16 cellular contexts compared by ENCODE assay signal in genomic region chr10:126227762-126228134, GRCh38.
DNase-seq lines count a peak whose midpoint lies in the region; ATAC-seq, FAIRE-seq and TF ChIP-seq lines count a peak whose summit lies in the region.
"Had no signal": no experiment of that assay in that cellular context is flagged by ENCODE, and none has a peak within 500 bp of the region (broad histone marks: within the 10 kb centered on the region; RNA-seq: fewer than 3 reads in every experiment).

No MANE protein-coding gene starts in this region.

- H3K4me2 ChIP-seq in PC-9 (0 out of 2 replicates have a peak overlapping the region, but pooled peaks have one; percentile 15), endothelial cell of umbilical vein (ENCODE audit: insufficient read depth, low read length) (no peak overlapping the region)

- no peaks in the 10 kb centered on the region for H3K36me3 ChIP-seq in PC-9 (ENCODE audit: low read depth)
- H3K36me3 ChIP-seq in endothelial cell of umbilical vein (ENCODE audit: control insufficient read depth in 2 of 2, extremely low read depth in 1 of 2, insufficient read depth in 2 of 2, low read length in 2 of 2) = no peaks in the 10 kb centered on the region
- H3K36me3 ChIP-seq: ascending aorta, HAP-1, right atrium auricular region had no signal

- CTCF ChIA-PET in PC-9 (lab: Charles Lee) (interaction anchor here (0.8 kb wide), 1 partner anchor 165 kb away, joined by 3 read pairs; no protein-coding TSS in a partner anchor), endothelial cell of umbilical vein (lab: Charles Lee) (no interaction called here)

- no peak overlapping the region for H3K9ac ChIP-seq in endothelial cell of umbilical vein (replicated peaks; ENCODE audit: extremely low read depth, insufficient read depth, low read length)

- TF ChIP-seq POLR2A in endothelial cell of umbilical vein (IDR thresholded peaks at IDR 0.05; ENCODE audit: low read depth, low read length) = no peak

- intact Hi-C loops in PC-9 (cut with micrococcal nuclease; ENCODE audit: unreplicated experiment) = loop anchor here (1.0 kb wide), 1 partner anchor 23 kb away; no protein-coding TSS in a partner anchor
- intact Hi-C loops in endothelial cell of umbilical vein (cut with micrococcal nuclease) = no loop called here

- H3K79me2 ChIP-seq in PC-9 (ENCODE audit: low read depth) (no peaks in the 10 kb centered on the region), endothelial cell of umbilical vein (ENCODE audit: control insufficient read depth, insufficient read depth, low read length) (no peaks in the 10 kb centered on the region)

- H4K20me1 ChIP-seq in PC-9 (ENCODE audit: insufficient read depth) (no peaks in the 10 kb centered on the region), endothelial cell of umbilical vein (replicated peaks; ENCODE audit: control insufficient read depth, extremely low read depth, insufficient read depth, low read length) (no peaks in the 10 kb centered on the region)

- TF ChIP-seq CTCF in PC-9 (conservative IDR thresholded peaks at IDR 0.05) (no peak), endothelial cell of umbilical vein (IDR thresholded peaks at IDR 0.05; ENCODE audit: extremely low read depth in 1 of 2, insufficient read depth in 1 of 2, low read depth in 1 of 2, low read length in 2 of 2) (no peak)

- no peaks in the 10 kb centered on the region for H3F3A ChIP-seq in PC-9 (ENCODE audit: insufficient read depth, low read depth)

- H3K4me1 ChIP-seq in PC-9 (replicated peaks; ENCODE audit: insufficient read depth) (peaks cover 10% of the 10 kb centered on the region; the same call in 1 of the 2 replicates), endothelial cell of umbilical vein (ENCODE audit: control insufficient read depth, extremely low read depth, insufficient read depth, low read length) (no peaks in the 10 kb centered on the region)
- H3K4me1 ChIP-seq: ascending aorta, right atrium auricular region had no signal

- H2AFZ ChIP-seq in PC-9 (no peak overlapping the region), endothelial cell of umbilical vein (ENCODE audit: low read depth, low read length) (no peak overlapping the region)

- no peak for FAIRE-seq in endothelial cell of umbilical vein (lab: Jason Lieb, UNC)

- H3K9me2 ChIP-seq in PC-9 (ENCODE audit: insufficient read depth) = no peaks in the 10 kb centered on the region

- no peaks in the 10 kb centered on the region for H3K9me3 ChIP-seq in PC-9 (ENCODE audit: insufficient read depth, low read depth)
- no peaks in the 10 kb centered on the region for H3K9me3 ChIP-seq in endothelial cell of umbilical vein (replicated peaks; ENCODE audit: control insufficient read depth, insufficient read depth, low read length)
- H3K9me3 ChIP-seq: ascending aorta, HAP-1, right atrium auricular region had no signal

- dilution Hi-C loops in endothelial cell of umbilical vein (cut with MboI; ENCODE audit: extremely low pct_ligation_motif_present, low sequenced_read_pairs) = no loop called here

- BruUV-seq in PC-9 (replicated peaks; lab: Mats Ljungman, UMichigan) (no TSS peak), endothelial cell of umbilical vein (replicated peaks; lab: Mats Ljungman, UMichigan) (no TSS peak)

- H3K27me3 ChIP-seq in PC-9 (ENCODE audit: insufficient read depth, low read depth) (no peaks in the 10 kb centered on the region), endothelial cell of umbilical vein (ENCODE audit: control insufficient read depth in 2 of 2, insufficient read depth in 2 of 2, low read length in 2 of 2) (no peaks in the 10 kb centered on the region)
- H3K27me3 ChIP-seq: ascending aorta, right atrium auricular region had no signal

- H3K4me3 ChIP-seq in PC-9 = no peak overlapping the region
- no peak overlapping the region for H3K4me3 ChIP-seq in endothelial cell of umbilical vein (replicated peaks in 1 of 3; ENCODE audit: insufficient read depth in 1 of 3, low read depth in 1 of 3, low read length in 3 of 3)
- H3K4me3 ChIP-seq: ascending aorta, HAP-1, right atrium auricular region had no signal

- H3K27ac ChIP-seq in PC-9 = no peak overlapping the region
- no peak overlapping the region for H3K27ac ChIP-seq in endothelial cell of umbilical vein (ENCODE audit: insufficient read depth, low read depth, low read length)
- H3K27ac ChIP-seq: ascending aorta, right atrium auricular region had no signal

- no peaks in the 10 kb centered on the region for H3K9me1 ChIP-seq in endothelial cell of umbilical vein (replicated peaks; ENCODE audit: control insufficient read depth, extremely low read depth, insufficient read depth, low read length)

- DNase-seq in EL = peak; percentile 50
- DNase-seq in PC-9 = peak; percentile 40 to 43
- DNase-seq in endothelial cell of umbilical vein (ENCODE audit: low read depth, low spot score) = no peak
- DNase-seq in non-pigmented ciliary epithelial cell (ENCODE audit: low read depth) = peak; percentile 60
- no peak for DNase-seq in NAMALWA (ENCODE audit: low spot score)
- DNase-seq in globus pallidus (ENCODE audit: low spot score) = no peak
- DNase-seq: activated CD4-positive, alpha-beta T cell treated with anti-CD3 and anti-CD28 coated beads, Interleukin-2, amount 50 U/mL, for 48 hours; left cardiac atrium; naive thymus-derived CD4-positive, alpha-beta T cell; NCI-H446; T-helper 9 cell had no signal

- ATAC-seq in HG03342 (IDR thresholded peaks at IDR 0.05; ENCODE audit: unreplicated experiment) = no peak
- no peak for ATAC-seq in HG03378 (IDR thresholded peaks at IDR 0.05; ENCODE audit: unreplicated experiment)
- ATAC-seq: left cardiac atrium; naive thymus-derived CD4-positive, alpha-beta T cell had no signal

- POLR2A ChIA-PET in PC-9 (lab: Charles Lee; ENCODE audit: unreplicated experiment) (interaction anchor here (0.6 kb wide), 2 partner anchors 163 to 521 kb away, joined by 4 read pairs; no protein-coding TSS in a partner anchor), endothelial cell of umbilical vein (lab: Charles Lee) (no interaction called here)

TF ChIP-seq in endothelial cell of umbilical vein, 7 proteins besides CTCF, POLR2A, EP300 and RAD21:
- TF ChIP-seq GATA2 (IDR thresholded peaks at IDR 0.05; ENCODE audit: insufficient read depth, insufficient read length, low read depth, low read length) (no peak), FOS (IDR thresholded peaks at IDR 0.05; ENCODE audit: borderline replicate concordance, insufficient read depth, low read length) (peak; percentile 66)

Comparison
In these comparisons a context has a peak if more than half of its experiments do, and no peak if none do; other contexts are left out.
1. DNase-seq: peak in EL (single experiment), PC-9 (2 of 2) and non-pigmented ciliary epithelial cell (single experiment); none in endothelial cell of umbilical vein (single experiment), NAMALWA (single experiment) and globus pallidus (single experiment).